Comparison of ENCODE assay signal across 19 cellular contexts in genomic region chr10:113151178-113151577, GRCh38.
DNase-seq lines count a peak whose midpoint lies in the region; ATAC-seq and TF ChIP-seq lines count a peak whose summit lies in the region.
"Had no signal": no experiment of that assay in that cellular context is flagged by ENCODE, and none has a peak within 500 bp of the region (broad histone marks: within the 10 kb centered on the region; RNA-seq: fewer than 3 reads in every experiment).

No MANE protein-coding gene starts in this region.

- TF ChIP-seq CTCF in dorsolateral prefrontal cortex (IDR thresholded peaks at IDR 0.05 in 54 of 56, conservative IDR thresholded peaks at IDR 0.05 in 2 of 56; ENCODE audit: low read depth in 1 of 56, partially characterized antibody in 56 of 56) (no peak), upper lobe of right lung (IDR thresholded peaks at IDR 0.05) (no peak), GM13977 (IDR thresholded peaks at IDR 0.05; ENCODE audit: extremely low read depth, insufficient read depth, missing control alignments) (no peak), MCF 10A (IDR thresholded peaks at IDR 0.05; ENCODE audit: unreplicated experiment) (no peak)

- H3K4me1 ChIP-seq in upper lobe of right lung, result no peaks in the 10 kb centered on the region
- H3K4me1 ChIP-seq: gastrocnemius medialis, Peyer's patch had no signal

- H3K4me3 ChIP-seq in dorsolateral prefrontal cortex (peak overlapping the region in 2 of 59 donors; percentile 14 to 19), upper lobe of right lung (no peak overlapping the region)
- H3K4me3 ChIP-seq: gastrocnemius medialis, Peyer's patch had no signal

- BruUV-seq in MCF 10A (replicated peaks; lab: Mats Ljungman, UMichigan), result no TSS peak

- H3K4me1 Mint-ChIP-seq in MCF 10A (ENCODE audit: insufficient read depth, unreplicated experiment), result no peaks in the 10 kb centered on the region
- H3K4me1 Mint-ChIP-seq: activated naive CD8-positive, alpha-beta T cell treated with anti-CD3 and anti-CD28 coated beads, Interleukin-2, amount 50 U/mL, for 24 hours had no signal

- POLR2A ChIA-PET in MCF 10A (lab: Yijun Ruan, JAX), result interaction anchor here (0.6 kb wide), 1 partner anchor 587 kb away, joined by 3 read pairs; no protein-coding TSS in a partner anchor

- no peak overlapping the region for H3K27ac Mint-ChIP-seq in MCF 10A (ENCODE audit: low read depth, unreplicated experiment)
- H3K27ac Mint-ChIP-seq: activated CD8-positive, alpha-beta T cell treated with anti-CD3 and anti-CD28 coated beads, Interleukin-2, amount 10 ng/mL, durations not matched to agents 7 days and 5 days; activated naive CD8-positive, alpha-beta T cell treated with anti-CD3 and anti-CD28 coated beads, Interleukin-2, amount 50 U/mL, for 24 hours; activated T-cell treated with anti-CD3 and anti-CD28 coated beads, Interleukin-2, amount 50 U/mL, for 72 hours; CD8-positive, alpha-beta T cell had no signal

- peak overlapping the region in 30 of 59 donors; percentile 8 to 74 (median 44) for H3K27ac ChIP-seq in dorsolateral prefrontal cortex
- no peak overlapping the region for H3K27ac ChIP-seq in upper lobe of right lung
- H3K27ac ChIP-seq: gastrocnemius medialis, Peyer's patch, VCaP had no signal

- peak; percentile 68 for ATAC-seq in Right ventricle myocardium superior (ENCODE audit: poor library complexity)
- ATAC-seq in left lobe of liver, result peak; percentile 8
- peak; percentile 47 for ATAC-seq in upper lobe of right lung
- ATAC-seq: activated CD8-positive, alpha-beta T cell treated with anti-CD3 and anti-CD28 coated beads, Interleukin-2, amount 10 ng/mL, durations not matched to agents 7 days and 5 days; activated naive CD8-positive, alpha-beta T cell treated with anti-CD3 and anti-CD28 coated beads, Interleukin-2, amount 50 U/mL, for 24 hours; activated T-cell treated with anti-CD3 and anti-CD28 coated beads, Interleukin-2, amount 50 U/mL, for 72 hours; CD8-positive, alpha-beta T cell; gastrocnemius medialis; HCT116 had no signal

- H3K27me3 Mint-ChIP-seq in MCF 10A (ENCODE audit: insufficient read depth, unreplicated experiment), result no peaks in the 10 kb centered on the region
- H3K27me3 Mint-ChIP-seq: activated naive CD8-positive, alpha-beta T cell treated with anti-CD3 and anti-CD28 coated beads, Interleukin-2, amount 50 U/mL, for 24 hours had no signal

- H3K9me3 Mint-ChIP-seq in MCF 10A (ENCODE audit: unreplicated experiment), result no peaks in the 10 kb centered on the region
- H3K9me3 Mint-ChIP-seq: activated naive CD8-positive, alpha-beta T cell treated with anti-CD3 and anti-CD28 coated beads, Interleukin-2, amount 50 U/mL, for 24 hours; activated T-cell treated with anti-CD3 and anti-CD28 coated beads, Interleukin-2, amount 50 U/mL, for 72 hours; CD8-positive, alpha-beta T cell had no signal

- in situ Hi-C loops in GM13977 (cut with MboI; ENCODE audit: low pct_unique_long_range_greater_than_20kb, low sequenced_read_pairs, unreplicated experiment), result no loop called here

- DNase-seq in Right ventricle myocardium superior (no peak), cardiac septum (ENCODE audit: low spot score) (no peak), dorsolateral prefrontal cortex (peak in 3 of 10 donors; percentile 29 to 40 (median 33)), left lobe of liver (ENCODE audit: low spot score) (no peak), upper lobe of right lung (no peak), NCI-H2029 treated with DMSO at 0.1 percent for 48 hours (lab: John Stamatoyannopoulos, UW) (no peak), GM13977 (ENCODE audit: low spot score) (no peak), MCF 10A (ENCODE audit: unreplicated experiment) (no peak)
- DNase-seq: activated CD8-positive, alpha-beta T cell treated with anti-CD3 and anti-CD28 coated beads, Interleukin-2, amount 10 ng/mL, durations not matched to agents 7 days and 5 days; activated naive CD8-positive, alpha-beta T cell treated with anti-CD3 and anti-CD28 coated beads, Interleukin-2, amount 50 U/mL, for 24 hours; activated T-cell treated with anti-CD3 and anti-CD28 coated beads, Interleukin-2, amount 50 U/mL, for 72 hours; CD8-positive, alpha-beta T cell; cerebellar nuclear complex; gastrocnemius medialis; NCI-H69; Peyer's patch; small intestine had no signal

- CTCF ChIA-PET in MCF 10A (lab: Yijun Ruan, JAX), result no interaction called here

- H3K36me3 Mint-ChIP-seq in MCF 10A (ENCODE audit: insufficient read depth, unreplicated experiment), result peaks cover 91% of the 10 kb centered on the region

- H3K4me3 Mint-ChIP-seq in MCF 10A (ENCODE audit: unreplicated experiment), result no peak overlapping the region
- H3K4me3 Mint-ChIP-seq: activated CD8-positive, alpha-beta T cell treated with anti-CD3 and anti-CD28 coated beads, Interleukin-2, amount 10 ng/mL, durations not matched to agents 7 days and 5 days; activated naive CD8-positive, alpha-beta T cell treated with anti-CD3 and anti-CD28 coated beads, Interleukin-2, amount 50 U/mL, for 24 hours; activated T-cell treated with anti-CD3 and anti-CD28 coated beads, Interleukin-2, amount 50 U/mL, for 72 hours; CD8-positive, alpha-beta T cell had no signal

- H3K27me3 ChIP-seq in dorsolateral prefrontal cortex, result no peaks in the 10 kb centered on the region
- no peaks in the 10 kb centered on the region for H3K27me3 ChIP-seq in upper lobe of right lung
- H3K27me3 ChIP-seq: gastrocnemius medialis, Peyer's patch had no signal

- H3K9me3 ChIP-seq in upper lobe of right lung, result no peaks in the 10 kb centered on the region
- H3K9me3 ChIP-seq: gastrocnemius medialis, Peyer's patch had no signal

- peaks cover 82% of the 10 kb centered on the region for H3K36me3 ChIP-seq in upper lobe of right lung

- intact Hi-C loops in Right ventricle myocardium superior (cut with DNase I) (no loop called here), cardiac septum (cut with DNase I) (no loop called here), dorsolateral prefrontal cortex (cut with DNase I) (no loop called here), upper lobe of right lung (cut with DNase I) (no loop called here), MCF 10A (cut with micrococcal nuclease) (no loop called here)

Comparison
In these comparisons a context has a peak if more than half of its experiments do, and no peak if none do; other contexts are left out.
1. ATAC-seq: peak in every context shown above with its lines; median percentile 68 in Right ventricle myocardium superior; 47 in upper lobe of right lung; 8 in left lobe of liver.